Comparison of ENCODE assay signal across 9 cellular contexts in the genomic region with DNA sequence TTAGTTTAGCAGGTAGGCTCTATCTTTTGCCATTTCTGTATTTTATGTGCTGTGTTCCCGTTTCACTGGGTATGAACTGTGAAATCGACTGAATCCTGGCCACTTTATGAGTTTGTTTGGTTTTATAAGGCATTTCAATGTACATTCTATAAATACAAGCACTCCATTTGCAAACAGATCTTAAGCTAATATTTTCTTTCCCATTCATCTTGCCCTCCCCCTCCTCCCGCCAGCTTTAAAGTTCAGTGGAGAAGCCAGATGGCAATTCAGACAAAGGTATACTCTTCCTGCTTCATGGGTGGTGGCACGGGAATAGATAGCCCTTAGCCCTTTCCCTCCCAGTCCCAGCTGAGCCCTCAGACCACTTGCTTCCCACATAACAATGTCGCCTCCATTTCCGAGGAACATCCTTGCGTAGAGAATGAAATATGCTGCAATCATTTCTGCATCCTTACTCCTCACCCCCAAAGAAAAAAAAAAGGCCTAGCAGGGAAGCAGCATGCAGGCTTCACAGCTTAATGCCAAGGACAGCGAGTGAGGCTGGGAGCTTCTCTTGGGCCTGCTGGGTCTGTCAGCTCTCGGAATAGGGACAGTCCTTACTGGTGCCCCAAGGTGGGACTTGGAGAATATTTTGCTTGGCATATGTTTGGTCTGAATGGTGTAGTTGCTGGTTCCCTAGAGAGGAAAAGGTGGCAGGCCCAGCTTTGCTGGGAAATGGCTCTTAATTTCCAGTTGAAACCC. TPM values are rescaled to one million over a fixed set of nuclear protein-coding genes. Genes with fewer than 3 reads are reported as not detected.
DNase-seq lines count a peak whose midpoint lies in the region; ATAC-seq and TF ChIP-seq lines count a peak whose summit lies in the region.
"Had no signal": no experiment of that assay in that cellular context is flagged by ENCODE, and none has a peak within 500 bp of the region (broad histone marks: within the 10 kb centered on the region; RNA-seq: fewer than 3 reads in every experiment).

No MANE protein-coding gene starts in this region.

- no peak for DNase-seq in CD14-positive monocyte (ENCODE audit: low spot score)
- DNase-seq in LNCaP clone FGC (ENCODE audit: low read depth): peak; percentile 95
- no peak for DNase-seq in RWPE1 (ENCODE audit: low spot score)
- peak; percentile 87 for DNase-seq in left kidney (ENCODE audit: low read depth, low spot score)
- no peak for DNase-seq in posterior cingulate gyrus
- DNase-seq in HT-29 (ENCODE audit: low spot score): no peak
- DNase-seq in T-cell: no peak
- DNase-seq: brain microvascular endothelial cell had no signal

- no peak for ATAC-seq in HG02852 (IDR thresholded peaks at IDR 0.05; ENCODE audit: unreplicated experiment)
- ATAC-seq in T-cell (replicated peaks in 1 of 4): no peak

- intact Hi-C loops in CD14-positive monocyte (cut with micrococcal nuclease) (loop anchor here in 1 of 2 donors (5.0 kb wide), 1 partner anchor 62 kb away; no protein-coding TSS in a partner anchor), posterior cingulate gyrus (cut with DNase I) (loop anchor here (5.0 kb wide), 1 partner anchor 102 kb away; a partner anchor contains a TSS)

- H3K9me3 Mint-ChIP-seq in CD14-positive monocyte: no peaks in the 10 kb centered on the region
- no peaks in the 10 kb centered on the region for H3K9me3 Mint-ChIP-seq in T-cell

- CTCF ChIA-PET in RWPE1 (lab: Yijun Ruan, JAX) (interaction anchor here (0.6 to 1.7 kb wide), 4 partner anchors 13 to 140 kb away, joined by 4 to 7 read pairs (median 4); a partner anchor contains a TSS), T-cell (lab: Charles Lee) (interaction anchor here (0.6 kb wide), 4 partner anchors 22 to 473 kb away, joined by 3 to 7 read pairs (median 3); no protein-coding TSS in a partner anchor)

- TF ChIP-seq CTCF in CD14-positive monocyte (IDR thresholded peaks at IDR 0.05) (no peak), LNCaP clone FGC (IDR thresholded peaks at IDR 0.05; ENCODE audit: control insufficient read depth, extremely low read depth, insufficient read depth) (no peak), RWPE1 (conservative IDR thresholded peaks at IDR 0.05; ENCODE audit: low read depth) (no peak)

- POLR2A ChIA-PET in RWPE1 (lab: Yijun Ruan, JAX; ENCODE audit: low non-redundant PET) (interaction anchor here (0.5 kb wide), 1 partner anchor 15 kb away, joined by 9 read pairs; no protein-coding TSS in a partner anchor), T-cell (lab: Charles Lee) (no interaction called here)

- H3K27ac ChIP-seq in RWPE1: peak overlapping the region; percentile 94
- H3K27ac ChIP-seq: brain microvascular endothelial cell had no signal

- peak overlapping the region; percentile 22; the same call in 1 of the 2 replicates for H3K4me3 ChIP-seq in LNCaP clone FGC (ENCODE audit: low read depth, low read length)

- peaks cover 57 to 67% of the 10 kb centered on the region in 2 donors for H3K36me3 Mint-ChIP-seq in CD14-positive monocyte
- H3K36me3 Mint-ChIP-seq in T-cell: peaks cover 35% of the 10 kb centered on the region

- H3K4me3 Mint-ChIP-seq in CD14-positive monocyte: no peak overlapping the region
- no peak overlapping the region for H3K4me3 Mint-ChIP-seq in T-cell

- H3K4me1 Mint-ChIP-seq in CD14-positive monocyte (peaks cover 78% of the 10 kb centered on the region), T-cell (peaks cover 46 to 54% (median 50%) of the 10 kb centered on the region in 3 donors)

- peaks cover 0 to 5% (median 2%) of the 10 kb centered on the region in 3 donors for H3K27me3 Mint-ChIP-seq in CD14-positive monocyte (ENCODE audit: low read depth in 3 of 3)
- H3K27me3 Mint-ChIP-seq in T-cell: no peaks in the 10 kb centered on the region

- H3K27ac Mint-ChIP-seq in CD14-positive monocyte: peak overlapping the region in 4 of 7 donors; percentile 34 to 84 (median 62)
- H3K27ac Mint-ChIP-seq in T-cell: no peak overlapping the region

RNA-seq across cellular contexts. Expression of a gene that starts 52.8 kb away (rescaled TPM):
- 100 to 1,000 TPM; 410 to 502 TPM for polyA plus RNA-seq in CD14-positive monocyte
- total RNA-seq in HT-29 (2014; rRNA removed; shearing (Covaris generic)): 93.3 and 126 TPM in 2 replicates
- 1,000 to 10,000 TPM in 2 of 5 donors, 100 to 1,000 TPM in 3; 788 to 1,543 (median 848) TPM for total RNA-seq in T-cell

Comparison
In these comparisons a context has a peak if more than half of its experiments do, and no peak if none do; other contexts are left out.
1. DNase-seq: peak in LNCaP clone FGC (single experiment) and left kidney (single experiment); none in CD14-positive monocyte (single experiment), RWPE1 (single experiment), posterior cingulate gyrus (0 of 10), HT-29 (single experiment) and T-cell (0 of 34).
2. H3K27ac Mint-ChIP-seq: peak in CD14-positive monocyte (4 of 7); none in T-cell (0 of 2).